ENCODE assay signal across 8 cellular contexts in the genomic region with DNA sequence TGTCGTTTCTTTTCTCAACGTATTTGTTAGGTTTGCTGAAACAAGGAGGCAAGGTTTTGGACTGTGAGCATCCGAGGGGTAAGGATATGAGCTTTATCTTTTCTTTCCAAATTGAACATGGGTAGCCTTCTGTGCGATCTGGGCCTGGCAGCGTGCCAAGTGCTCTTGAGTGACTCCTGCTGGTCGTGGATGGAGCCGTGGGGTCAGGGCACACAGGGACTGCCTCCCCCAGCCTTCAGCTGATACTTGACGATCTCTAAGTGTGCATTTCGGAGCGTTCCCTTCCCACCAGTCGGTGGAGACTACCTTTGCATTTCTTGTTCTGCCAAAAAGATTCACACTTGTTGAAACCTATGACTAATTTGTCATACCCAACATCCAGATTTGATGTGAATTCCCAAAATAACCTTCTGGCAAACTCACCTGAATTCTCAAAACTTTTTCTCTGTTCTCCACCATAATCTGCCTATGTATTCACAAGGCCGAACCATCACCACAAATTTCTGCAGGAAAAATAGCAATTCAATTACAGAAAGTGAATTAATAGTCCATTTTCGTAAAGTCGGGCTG. TPM values are rescaled to one million over a fixed set of nuclear protein-coding genes. Genes with fewer than 3 reads are reported as not detected.
DNase-seq lines count a peak whose midpoint lies in the region; ATAC-seq, FAIRE-seq and TF ChIP-seq lines count a peak whose summit lies in the region.

No MANE protein-coding gene starts in this region.

- H3K9me3 Mint-ChIP-seq in T-cell (no peaks in the 10 kb centered on the region), nephron (no peaks in the 10 kb centered on the region)

- TF ChIP-seq CTCF in bronchial epithelial cell (IDR thresholded peaks at IDR 0.05; ENCODE audit: insufficient read depth, low read length, severe bottlenecking) (peak; percentile 56), nephron (IDR thresholded peaks at IDR 0.05; ENCODE audit: unreplicated experiment in 3 of 3) (peak; percentile 36 to 46 (median 38)), upper lobe of right lung (IDR thresholded peaks at IDR 0.05) (peak; percentile 47)

- H3K36me3 Mint-ChIP-seq in T-cell (no peaks in the 10 kb centered on the region), nephron (ENCODE audit: low read depth) (no peaks in the 10 kb centered on the region)

- H3K27ac Mint-ChIP-seq in T-cell (peak overlapping the region in 1 of 2 donors; percentile 57), nephron (peak overlapping the region in 1 of 3 experiments; percentile 11)

- H3K4me3 ChIP-seq in bronchial epithelial cell (ENCODE audit: low read depth, low read length), result no peak overlapping the region
- no peak overlapping the region for H3K4me3 ChIP-seq in upper lobe of right lung

- POLR2A ChIA-PET in T-cell (lab: Charles Lee), result interaction anchor here in 1 of 2 donors (0.5 kb wide), 1 partner anchor 8 kb away, joined by 3 read pairs; no protein-coding TSS in a partner anchor

- ATAC-seq in T-cell (replicated peaks in 1 of 4) (peak in 1 of 4 experiments; percentile 52), upper lobe of right lung (no peak), esophagus mucosa (no peak)

- H3K36me3 ChIP-seq in bronchial epithelial cell (ENCODE audit: control insufficient read depth, insufficient read depth, low read length), result no peaks in the 10 kb centered on the region
- H3K36me3 ChIP-seq in upper lobe of right lung, result no peaks in the 10 kb centered on the region

- CTCF ChIA-PET in T-cell (lab: Charles Lee), result interaction anchor here (0.5 to 2.3 kb wide), 3 partner anchors 12 to 97 kb away, joined by 3 to 9 read pairs (median 7); no protein-coding TSS in a partner anchor

- no peaks in the 10 kb centered on the region for H3K4me1 ChIP-seq in upper lobe of right lung

- peak overlapping the region; percentile 32 for H3K27ac ChIP-seq in upper lobe of right lung

- no peaks in the 10 kb centered on the region for H3K9me3 ChIP-seq in upper lobe of right lung

- DNase-seq in NCI-H2171 treated with DMSO at 0.1 percent for 48 hours (lab: John Stamatoyannopoulos, UW) (peak; percentile 1), NCI-H2171 (lab: John Stamatoyannopoulos, UW) (no peak), T-cell (peak in 31 of 34 experiments; percentile 7 to 51 (median 32)), bronchial epithelial cell (ENCODE audit: low read depth) (no peak), upper lobe of right lung (no peak), LoVo (ENCODE audit: low spot score) (no peak)

- H3K27me3 Mint-ChIP-seq in T-cell (no peaks in the 10 kb centered on the region), nephron (ENCODE audit: low read depth) (peaks cover 24% of the 10 kb centered on the region)

- no peak overlapping the region for H3K4me3 Mint-ChIP-seq in T-cell
- no peak overlapping the region for H3K4me3 Mint-ChIP-seq in nephron

- intact Hi-C loops in upper lobe of right lung (cut with DNase I), result no loop called here

- H3K4me1 Mint-ChIP-seq in T-cell, result peaks cover 16 to 26% (median 19%) of the 10 kb centered on the region in 3 donors
- peaks cover 36% of the 10 kb centered on the region for H3K4me1 Mint-ChIP-seq in nephron

- FAIRE-seq in bronchial epithelial cell (lab: Jason Lieb, UNC), result peak; percentile 55

- H3K27me3 ChIP-seq in bronchial epithelial cell (ENCODE audit: control insufficient read depth, insufficient read depth, low read length) (no peaks in the 10 kb centered on the region), upper lobe of right lung (no peaks in the 10 kb centered on the region)

RNA-seq across cellular contexts. Expression of gene CLMP, which starts 40.2 kb away (rescaled TPM):
- under 1 TPM; 0.09 to 0.43 (median 0.30) TPM for total RNA-seq in T-cell
- total RNA-seq in bronchial epithelial cell, result 9.7 and 34.5 TPM in 2 replicates
- total RNA-seq in upper lobe of right lung, result 17.6 TPM
- total RNA-seq in esophagus mucosa, result 3.7 TPM

Comparison
In these comparisons a context has a peak if more than half of its experiments do, and no peak if none do; other contexts are left out.
1. DNase-seq: peak in NCI-H2171 treated with DMSO at 0.1 percent for 48 hours (single experiment) and T-cell (31 of 34); none in NCI-H2171 (single experiment), bronchial epithelial cell (single experiment), upper lobe of right lung (single experiment) and LoVo (single experiment).
2. Peak in every context shown above with its lines, with median percentiles within 50 percentile points of each other: CTCF ChIP-seq.